16 cellular contexts compared by ENCODE assay signal in the genomic region with DNA sequence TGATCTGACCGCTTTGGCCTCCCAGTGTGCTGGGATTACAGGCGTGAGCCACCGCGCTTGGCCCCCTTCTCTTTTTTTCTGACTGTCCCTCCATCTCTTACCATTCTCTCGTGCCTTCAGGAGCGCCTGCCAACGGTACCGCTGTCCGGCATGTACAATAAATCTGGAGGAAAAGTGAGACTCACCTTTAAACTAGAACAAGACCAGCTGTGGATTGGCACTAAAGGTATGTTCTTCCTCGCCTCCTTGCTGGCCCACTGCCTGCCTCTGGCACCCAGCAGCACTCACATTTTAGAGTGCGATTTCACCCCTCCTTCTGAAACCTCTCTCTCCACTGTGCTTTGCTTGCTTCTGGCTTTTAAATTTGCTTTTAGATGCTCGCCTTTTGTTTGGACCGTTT. TPM values are rescaled to one million over a fixed set of nuclear protein-coding genes. Genes with fewer than 3 reads are reported as not detected.
A peak's percentile ranks its signal among the peaks of the same experiment; 100 is the strongest.
DNase-seq lines count a peak whose midpoint lies in the region; ATAC-seq, FAIRE-seq and TF ChIP-seq lines count a peak whose summit lies in the region.
"Had no signal": no experiment of that assay in that cellular context is flagged by ENCODE, and none has a peak within 500 bp of the region (broad histone marks: within the 10 kb centered on the region; RNA-seq: fewer than 3 reads in every experiment).

No MANE protein-coding gene starts in this region.

- no peak overlapping the region for H3K4me2 ChIP-seq in astrocyte (ENCODE audit: low read length)

- H2AFZ ChIP-seq in astrocyte (ENCODE audit: low read depth, low read length), result no peak overlapping the region

- H3K9ac ChIP-seq in NT2/D1 (ENCODE audit: insufficient read length, low read depth) (peak overlapping the region; percentile 12), astrocyte (ENCODE audit: low read length) (no peak overlapping the region)

- DNase-seq in NT2/D1 (ENCODE audit: low read depth, low spot score), result no peak
- no peak for DNase-seq in astrocyte (ENCODE audit: low read depth)
- peak in 1 of 2 donors; percentile 68 for DNase-seq in psoas muscle
- DNase-seq in stimulated activated naive B cell treated with anti-CD40 and anti-IgM and Interleukin-4, amounts not matched to agents 10 μg/mL and 1 μg/mL and 100 μg/mL, for 72 hours, result no peak
- no peak for DNase-seq in NCI-H128 (lab: John Stamatoyannopoulos, UW; ENCODE audit: unreplicated experiment)
- no peak for DNase-seq in anterior cingulate cortex (lab: John Stamatoyannopoulos, UW)
- DNase-seq: AML-193; Calu3; CD8-positive, alpha-beta T cell; DMS79 treated with DMSO at 0.1 percent for 48 hours; GF-D8; H9 had no signal

- ATAC-seq in psoas muscle, result peak in 2 of 4 donors; percentile 3 to 14
- ATAC-seq in stimulated activated naive B cell treated with anti-CD40 and anti-IgM and Interleukin-4, amounts not matched to agents 10 μg/mL and 1 μg/mL and 100 μg/mL, for 72 hours (replicated peaks), result no peak
- ATAC-seq in HG02759 (IDR thresholded peaks at IDR 0.05; ENCODE audit: unreplicated experiment), result no peak
- ATAC-seq: CD8-positive, alpha-beta T cell had no signal

- H3K36me3 ChIP-seq in NT2/D1 (ENCODE audit: insufficient read depth, insufficient read length, low read length) (peaks cover 94% of the 10 kb centered on the region), astrocyte (ENCODE audit: insufficient read depth, low read length) (peaks cover 69% of the 10 kb centered on the region), psoas muscle (ENCODE audit: insufficient read depth in 1 of 2, low read depth in 1 of 2) (peaks cover 23 to 86% of the 10 kb centered on the region in 2 donors)

- H3K9me3 Mint-ChIP-seq in astrocyte (ENCODE audit: unreplicated experiment), result no peaks in the 10 kb centered on the region
- no peaks in the 10 kb centered on the region for H3K9me3 Mint-ChIP-seq in stimulated activated naive B cell treated with anti-CD40 and anti-IgM and Interleukin-4, amounts not matched to agents 10 μg/mL and 1 μg/mL and 100 μg/mL, for 72 hours
- H3K9me3 Mint-ChIP-seq: CD8-positive, alpha-beta T cell; H9 had no signal

- TF ChIP-seq CTCF in astrocyte (IDR thresholded peaks at IDR 0.05; ENCODE audit: insufficient read depth, low read depth, low read length), result no peak
- TF ChIP-seq CTCF in psoas muscle (IDR thresholded peaks at IDR 0.05), result no peak

- no peaks in the 10 kb centered on the region for H3K27me3 ChIP-seq in NT2/D1 (ENCODE audit: insufficient read depth, insufficient read length)
- H3K27me3 ChIP-seq in astrocyte (ENCODE audit: insufficient read depth, low read length), result no peaks in the 10 kb centered on the region
- H3K27me3 ChIP-seq in psoas muscle (ENCODE audit: insufficient read depth in 3 of 3, low read length in 2 of 3), result no peaks in the 10 kb centered on the region

- H3K4me3 ChIP-seq in NT2/D1 (ENCODE audit: insufficient read length, low read depth), result no peak overlapping the region
- H3K4me3 ChIP-seq in astrocyte (ENCODE audit: insufficient read depth, low read depth, low read length), result no peak overlapping the region
- H3K4me3 ChIP-seq in psoas muscle, result peak overlapping the region; percentile 40

- FAIRE-seq in astrocyte (lab: Jason Lieb, UNC), result no peak
- FAIRE-seq: A204.1, H1 had no signal

- peaks cover 52% of the 10 kb centered on the region for H3K79me2 ChIP-seq in astrocyte (ENCODE audit: insufficient read depth, low read length)

- H3K27ac Mint-ChIP-seq in astrocyte (ENCODE audit: unreplicated experiment), result peak overlapping the region; percentile 41
- H3K27ac Mint-ChIP-seq in stimulated activated naive B cell treated with anti-CD40 and anti-IgM and Interleukin-4, amounts not matched to agents 10 μg/mL and 1 μg/mL and 100 μg/mL, for 72 hours, result peak overlapping the region; percentile 25
- H3K27ac Mint-ChIP-seq: CD8-positive, alpha-beta T cell; H9 had no signal

- intact Hi-C loops in psoas muscle (cut with DNase I), result no loop called here

- H3K4me3 Mint-ChIP-seq in astrocyte (ENCODE audit: unreplicated experiment), result no peak overlapping the region
- no peak overlapping the region for H3K4me3 Mint-ChIP-seq in stimulated activated naive B cell treated with anti-CD40 and anti-IgM and Interleukin-4, amounts not matched to agents 10 μg/mL and 1 μg/mL and 100 μg/mL, for 72 hours
- H3K4me3 Mint-ChIP-seq: CD8-positive, alpha-beta T cell; H9 had no signal

- peaks cover 76% of the 10 kb centered on the region for H4K20me1 ChIP-seq in astrocyte (ENCODE audit: insufficient read depth, low read length)

- H3K9me3 ChIP-seq in NT2/D1 (ENCODE audit: insufficient read depth, low read length) (no peaks in the 10 kb centered on the region), astrocyte (ENCODE audit: insufficient read depth, low read depth, low read length) (no peaks in the 10 kb centered on the region), psoas muscle (no peaks in the 10 kb centered on the region)

- peaks cover 33% of the 10 kb centered on the region for H3K36me3 Mint-ChIP-seq in astrocyte (ENCODE audit: low read depth, unreplicated experiment)
- peaks cover 42 to 49% of the 10 kb centered on the region in 2 donors for H3K36me3 Mint-ChIP-seq in stimulated activated naive B cell treated with anti-CD40 and anti-IgM and Interleukin-4, amounts not matched to agents 10 μg/mL and 1 μg/mL and 100 μg/mL, for 72 hours

- no peaks in the 10 kb centered on the region for H3K27me3 Mint-ChIP-seq in astrocyte (ENCODE audit: low read depth, unreplicated experiment)
- H3K27me3 Mint-ChIP-seq in stimulated activated naive B cell treated with anti-CD40 and anti-IgM and Interleukin-4, amounts not matched to agents 10 μg/mL and 1 μg/mL and 100 μg/mL, for 72 hours, result no peaks in the 10 kb centered on the region

- H3K27ac ChIP-seq in astrocyte (ENCODE audit: low read depth, low read length) (no peak overlapping the region), psoas muscle (peak overlapping the region; percentile 56)
- H3K27ac ChIP-seq: C4-2B had no signal

- H3K4me1 Mint-ChIP-seq in astrocyte (ENCODE audit: low read depth, unreplicated experiment), result peaks cover 33% of the 10 kb centered on the region
- H3K4me1 Mint-ChIP-seq in stimulated activated naive B cell treated with anti-CD40 and anti-IgM and Interleukin-4, amounts not matched to agents 10 μg/mL and 1 μg/mL and 100 μg/mL, for 72 hours, result peaks cover 11 to 13% of the 10 kb centered on the region in 2 donors

- 54 to 81% (median 56%) methylated on average over 13 of the region's 13 CpGs for WGBS in psoas muscle, 3 donors

- H3K4me1 ChIP-seq in NT2/D1 (ENCODE audit: insufficient read depth, insufficient read length) (no peaks in the 10 kb centered on the region), astrocyte (ENCODE audit: insufficient read depth, low read length) (peaks cover 8% of the 10 kb centered on the region), psoas muscle (peaks cover 84% of the 10 kb centered on the region)

RNA-seq across cellular contexts. Expression of a gene that starts 5.0 kb away (rescaled TPM):
- 144 and 146 TPM in 2 replicates for total RNA-seq in astrocyte
- total RNA-seq in psoas muscle, result 100 to 1,000 TPM; 108 to 147 (median 122) TPM
- 100 to 1,000 TPM in 1 of 3 donors, 10 to 100 TPM in 2; 44.8 to 145 (median 48.1) TPM for polyA plus RNA-seq in psoas muscle

RNA-seq across cellular contexts. Expression of a gene that starts 5.4 kb away (rescaled TPM):
- total RNA-seq in astrocyte (19.4 and 24.4 TPM in 2 replicates), psoas muscle (10 to 100 TPM; 19.0 to 28.3 (median 20.9) TPM)
- 10 to 100 TPM; 12.1 to 22.5 (median 13.6) TPM for polyA plus RNA-seq in psoas muscle

RNA-seq across cellular contexts. Expression of a gene that starts 33.6 kb away (rescaled TPM):
- total RNA-seq in astrocyte (92.5 and 93.1 TPM in 2 replicates), psoas muscle (100 to 1,000 TPM; 175 to 241 (median 210) TPM)
- polyA plus RNA-seq in psoas muscle, result 100 to 1,000 TPM; 304 to 441 (median 365) TPM

RNA-seq across cellular contexts. Expression of a gene that starts 52.2 kb away (rescaled TPM):
- total RNA-seq in astrocyte (74.2 and 84.0 TPM in 2 replicates), psoas muscle (10 to 100 TPM; 43.1 to 62.9 (median 56.4) TPM)
- polyA plus RNA-seq in psoas muscle, result 10 to 100 TPM; 18.9 to 49.3 (median 21.7) TPM
